ENCODE assay signal across 8 cellular contexts in genomic region chr16:68005786-68006286, GRCh38. TPM values are rescaled to one million over a fixed set of nuclear protein-coding genes. Genes with fewer than 3 reads are reported as not detected.
A peak's percentile ranks its signal among the peaks of the same experiment; 100 is the strongest.
DNase-seq lines count a peak whose midpoint lies in the region; ATAC-seq, FAIRE-seq and TF ChIP-seq lines count a peak whose summit lies in the region.

No MANE protein-coding gene starts in this region.

- peak; percentile 66 for ATAC-seq in HepG2

- intact Hi-C loops in HepG2 (cut with micrococcal nuclease; ENCODE audit: unreplicated experiment), result no loop called here

- in situ Hi-C loops in HepG2 (cut with HindIII; ENCODE audit: extremely low pct_ligation_motif_present, low pct_unique_long_range_greater_than_20kb), result no loop called here

- no TSS peak for BruUV-seq in HepG2 (replicated peaks; lab: Mats Ljungman, UMichigan)

- DNase-seq in activated T-cell treated with anti-CD3 and anti-CD28 coated beads for 1 hour (ENCODE audit: low read depth), result peak; percentile 33
- DNase-seq in activated T-cell treated with anti-CD3 and anti-CD28 coated beads for 4 hours, result no peak
- DNase-seq in amniotic epithelial cell (ENCODE audit: low read depth), result peak; percentile 63
- no peak for DNase-seq in HepG2 (ENCODE audit: low spot score)
- DNase-seq in NK-92 (lab: John Stamatoyannopoulos, UW; ENCODE audit: unreplicated experiment), result no peak
- DNase-seq in kidney glomerular epithelial cell (lab: John Stamatoyannopoulos, UW), result no peak
- no peak for DNase-seq in NCI-H2029 (lab: John Stamatoyannopoulos, UW)

- POLR2A ChIA-PET in HepG2 (lab: Yijun Ruan, JAX), result interaction anchor here (0.6 to 2.1 kb wide), 2 partner anchors 17 to 106 kb away, joined by 4 to 7 read pairs; partner anchors contain the start of genes DDX28 and DUS2

- peaks cover 0 to 9% of the 10 kb centered on the region in 2 experiments; a peak in 2 of 5 replicates for H3K27me3 ChIP-seq in HepG2 (ENCODE audit: control insufficient read depth in 1 of 2, insufficient read depth in 2 of 2, low read length in 2 of 2)

- H3K4me1 ChIP-seq in HepG2 (ENCODE audit: insufficient read depth, low read length), result peaks cover 24% of the 10 kb centered on the region
- H3K4me1 ChIP-seq in urinary bladder (ENCODE audit: insufficient read depth), result no peaks in the 10 kb centered on the region

- no peak for TF ChIP-seq EP300 in HepG2 (IDR thresholded peaks at IDR 0.05; ENCODE audit: low read depth in 2 of 2, low read length in 2 of 2)
- TF ChIP-seq EP300 in HepG2 (CRISPR knock-in tag; IDR thresholded peaks at IDR 0.05; ENCODE audit: borderline replicate concordance), result no peak

- no peaks in the 10 kb centered on the region for H3K36me3 ChIP-seq in HepG2 (replicated peaks in 1 of 2; ENCODE audit: control insufficient read depth in 1 of 2, insufficient read depth in 2 of 2, low read length in 2 of 2)
- no peaks in the 10 kb centered on the region for H3K36me3 ChIP-seq in urinary bladder (ENCODE audit: insufficient read depth)

- no peak for TF ChIP-seq CTCF in HepG2 (CRISPR knock-in tag; IDR thresholded peaks at IDR 0.05)

- H2AFZ ChIP-seq in HepG2 (ENCODE audit: low read length), result peak overlapping the region; percentile 28

- H3K4me2 ChIP-seq in HepG2 (ENCODE audit: low read depth, low read length), result peak overlapping the region; percentile 67

- H3K27ac ChIP-seq in HepG2 (ENCODE audit: extremely low read length, insufficient read depth, low read length) (no peak overlapping the region), urinary bladder (ENCODE audit: low read depth) (peak overlapping the region; percentile 80)

- no peak for TF ChIP-seq POLR2A in HepG2 (IDR thresholded peaks at IDR 0.05; ENCODE audit: insufficient read depth in 1 of 2, low read depth in 2 of 2, low read length in 2 of 2)

- TF ChIP-seq RAD21 in HepG2 (CRISPR knock-in tag; IDR thresholded peaks at IDR 0.05), result no peak

- H3K9ac ChIP-seq in HepG2 (ENCODE audit: insufficient read depth, low read depth, low read length), result peak overlapping the region; percentile 31; the same call in 1 of the 2 replicates

- H3K9me3 ChIP-seq in HepG2 (ENCODE audit: low read length), result no peaks in the 10 kb centered on the region

- WGBS in HepG2 (ENCODE audit: low lambda C conversion rate), result 5% methylated on average over 6 of the region's 6 CpGs
- 41% methylated on average over 6 of the region's 6 CpGs for WGBS in urinary bladder

- CTCF ChIA-PET in HepG2 (lab: Yijun Ruan, JAX; ENCODE audit: low intra/inter-chr PET ratio, low total read pairs), result no interaction called here

- H3K79me2 ChIP-seq in HepG2 (ENCODE audit: insufficient read depth, low read length), result no peaks in the 10 kb centered on the region

- no peak for FAIRE-seq in HepG2 (lab: Jason Lieb, UNC)

- no peaks in the 10 kb centered on the region for H4K20me1 ChIP-seq in HepG2 (ENCODE audit: insufficient read depth, low read length)

- peak overlapping the region in 2 of 3 experiments; percentile 1 to 15; a peak in 1 of 6 replicates for H3K4me3 ChIP-seq in HepG2 (replicated peaks in 1 of 3; ENCODE audit: insufficient read depth in 1 of 3, low read depth in 2 of 3, low read length in 3 of 3)
- H3K4me3 ChIP-seq in urinary bladder (ENCODE audit: low read depth, low read length), result no peak overlapping the region

RNA-seq across cellular contexts. Expression of gene DPEP2, which starts 6.6 kb away (rescaled TPM):
- total RNA-seq in HepG2 (2016; rRNA removed; fragmentation: Illumina TruSeq; extraction: Trizol) (not detected in 2 replicates), urinary bladder (2.3 TPM)
- total RNA-seq in HepG2 (2016; cell fraction: cytosol; rRNA removed; fragmentation: Illumina TruSeq; extraction: Trizol; ENCODE audit: low read depth), result not detected in 2 replicates
- total RNA-seq in HepG2 (2016; cell fraction: insoluble cytoplasmic fraction; rRNA removed; fragmentation: Illumina TruSeq; extraction: Trizol), result not detected in 2 replicates
- total RNA-seq in HepG2 (2016; cell fraction: membrane; rRNA removed; fragmentation: Illumina TruSeq; extraction: Trizol), result not detected in 2 replicates
- not detected in 2 replicates for total RNA-seq in HepG2 (2016; cell fraction: nucleus; rRNA removed; fragmentation: Illumina TruSeq; extraction: Trizol)
- polyA plus RNA-seq in HepG2 (2011; rRNA removed) (0.18 and 0.26 TPM in 2 replicates), urinary bladder (2.5 TPM)
- 0.08 and 0.27 TPM in 2 replicates for polyA plus RNA-seq in HepG2 (2011; cell fraction: cytosol; rRNA removed)
- polyA plus RNA-seq in HepG2 (2011; cell fraction: nucleus; rRNA removed), result 0.38 and 0.45 TPM in 2 replicates
- polyA plus RNA-seq in HepG2 (2012), result 0.73 TPM in 1 of 2 replicates, not detected in the other
- polyA plus RNA-seq in HepG2 (2016; cell fraction: cytosol; fragmentation: Illumina TruSeq; extraction: Trizol; ENCODE audit: low read depth), result not detected in 2 replicates
- polyA plus RNA-seq in HepG2 (2016; cell fraction: insoluble cytoplasmic fraction; fragmentation: Illumina TruSeq; extraction: Trizol; ENCODE audit: low read depth), result not detected in 2 replicates
- polyA plus RNA-seq in HepG2 (2016; cell fraction: membrane; fragmentation: Illumina TruSeq; extraction: Trizol; ENCODE audit: low read depth), result not detected in 2 replicates
- polyA plus RNA-seq in HepG2 (2016; cell fraction: nucleus; fragmentation: Illumina TruSeq; extraction: Trizol; ENCODE audit: insufficient read depth, low read depth), result not detected in 2 replicates
- 0.21 and 0.80 TPM in 2 replicates for polyA minus RNA-seq in HepG2 (2011; rRNA and poly(A)+ RNA removed; ENCODE audit: low replicate concordance)
- polyA minus RNA-seq in HepG2 (2011; cell fraction: cytosol; rRNA and poly(A)+ RNA removed), result 0.53 TPM in 1 of 2 replicates, not detected in the other
- 0.26 TPM in 1 of 2 replicates, not detected in the other for polyA minus RNA-seq in HepG2 (2011; cell fraction: nucleus; rRNA and poly(A)+ RNA removed)

RNA-seq across cellular contexts. Expression of gene DPEP2NB, which starts 9.9 kb away (rescaled TPM):
- total RNA-seq in HepG2 (2016; rRNA removed; fragmentation: Illumina TruSeq; extraction: Trizol), result not detected in 2 replicates
- total RNA-seq in HepG2 (2016; cell fraction: cytosol; rRNA removed; fragmentation: Illumina TruSeq; extraction: Trizol; ENCODE audit: low read depth), result not detected in 2 replicates
- total RNA-seq in HepG2 (2016; cell fraction: insoluble cytoplasmic fraction; rRNA removed; fragmentation: Illumina TruSeq; extraction: Trizol), result not detected in 2 replicates
- total RNA-seq in HepG2 (2016; cell fraction: membrane; rRNA removed; fragmentation: Illumina TruSeq; extraction: Trizol), result not detected in 2 replicates
- total RNA-seq in HepG2 (2016; cell fraction: nucleus; rRNA removed; fragmentation: Illumina TruSeq; extraction: Trizol), result not detected in 2 replicates
- polyA plus RNA-seq in HepG2 (2011; rRNA removed), result not detected in 2 replicates
- polyA plus RNA-seq in HepG2 (2011; cell fraction: cytosol; rRNA removed), result not detected in 2 replicates
- polyA plus RNA-seq in HepG2 (2011; cell fraction: nucleus; rRNA removed), result not detected in 2 replicates
- polyA plus RNA-seq in HepG2 (2012), result not detected in 2 replicates
- not detected in 2 replicates for polyA plus RNA-seq in HepG2 (2016; cell fraction: cytosol; fragmentation: Illumina TruSeq; extraction: Trizol; ENCODE audit: low read depth)
- not detected in 2 replicates for polyA plus RNA-seq in HepG2 (2016; cell fraction: insoluble cytoplasmic fraction; fragmentation: Illumina TruSeq; extraction: Trizol; ENCODE audit: low read depth)
- not detected in 2 replicates for polyA plus RNA-seq in HepG2 (2016; cell fraction: membrane; fragmentation: Illumina TruSeq; extraction: Trizol; ENCODE audit: low read depth)
- not detected in 2 replicates for polyA plus RNA-seq in HepG2 (2016; cell fraction: nucleus; fragmentation: Illumina TruSeq; extraction: Trizol; ENCODE audit: insufficient read depth, low read depth)
- polyA minus RNA-seq in HepG2 (2011; rRNA and poly(A)+ RNA removed; ENCODE audit: low replicate concordance), result not detected in 2 replicates
- polyA minus RNA-seq in HepG2 (2011; cell fraction: cytosol; rRNA and poly(A)+ RNA removed), result not detected in 2 replicates
- not detected in 2 replicates for polyA minus RNA-seq in HepG2 (2011; cell fraction: nucleus; rRNA and poly(A)+ RNA removed)
- not detected for total RNA-seq in urinary bladder
- polyA plus RNA-seq in urinary bladder, result not detected

RNA-seq across cellular contexts. Expression of gene DDX28, which starts 17.2 kb away (rescaled TPM):
- 16.4 and 18.4 TPM in 2 replicates for total RNA-seq in HepG2 (2016; rRNA removed; fragmentation: Illumina TruSeq; extraction: Trizol)
- total RNA-seq in HepG2 (2016; cell fraction: cytosol; rRNA removed; fragmentation: Illumina TruSeq; extraction: Trizol; ENCODE audit: low read depth), result 2.8 and 3.0 TPM in 2 replicates
- total RNA-seq in HepG2 (2016; cell fraction: insoluble cytoplasmic fraction; rRNA removed; fragmentation: Illumina TruSeq; extraction: Trizol), result 16.5 and 18.2 TPM in 2 replicates
- 5.7 and 7.5 TPM in 2 replicates for total RNA-seq in HepG2 (2016; cell fraction: membrane; rRNA removed; fragmentation: Illumina TruSeq; extraction: Trizol)
- total RNA-seq in HepG2 (2016; cell fraction: nucleus; rRNA removed; fragmentation: Illumina TruSeq; extraction: Trizol), result 11.7 and 13.6 TPM in 2 replicates
- polyA plus RNA-seq in HepG2 (2011; rRNA removed), result 13.6 and 14.1 TPM in 2 replicates
- polyA plus RNA-seq in HepG2 (2011; cell fraction: cytosol; rRNA removed), result 12.4 and 15.6 TPM in 2 replicates
- polyA plus RNA-seq in HepG2 (2011; cell fraction: nucleus; rRNA removed), result 8.7 and 9.9 TPM in 2 replicates
- polyA plus RNA-seq in HepG2 (2012), result 6.3 and 6.8 TPM in 2 replicates
- 1.2 and 1.6 TPM in 2 replicates for polyA plus RNA-seq in HepG2 (2016; cell fraction: cytosol; fragmentation: Illumina TruSeq; extraction: Trizol; ENCODE audit: low read depth)
- polyA plus RNA-seq in HepG2 (2016; cell fraction: insoluble cytoplasmic fraction; fragmentation: Illumina TruSeq; extraction: Trizol; ENCODE audit: low read depth), result 14.5 and 16.0 TPM in 2 replicates
- 2.6 and 3.1 TPM in 2 replicates for polyA plus RNA-seq in HepG2 (2016; cell fraction: membrane; fragmentation: Illumina TruSeq; extraction: Trizol; ENCODE audit: low read depth)
- 13.9 and 15.5 TPM in 2 replicates for polyA plus RNA-seq in HepG2 (2016; cell fraction: nucleus; fragmentation: Illumina TruSeq; extraction: Trizol; ENCODE audit: insufficient read depth, low read depth)
- 19.4 and 28.5 TPM in 2 replicates for polyA minus RNA-seq in HepG2 (2011; rRNA and poly(A)+ RNA removed; ENCODE audit: low replicate concordance)
- 7.2 and 10.0 TPM in 2 replicates for polyA minus RNA-seq in HepG2 (2011; cell fraction: cytosol; rRNA and poly(A)+ RNA removed)
- polyA minus RNA-seq in HepG2 (2011; cell fraction: nucleus; rRNA and poly(A)+ RNA removed), result 18.2 and 19.9 TPM in 2 replicates
- total RNA-seq in urinary bladder, result 6.4 TPM
- 11.5 TPM for polyA plus RNA-seq in urinary bladder

RNA-seq across cellular contexts. Expression of gene DUS2, which starts 17.2 kb away (rescaled TPM):
- 25.1 and 25.9 TPM in 2 replicates for total RNA-seq in HepG2 (2016; rRNA removed; fragmentation: Illumina TruSeq; extraction: Trizol)
- total RNA-seq in HepG2 (2016; cell fraction: cytosol; rRNA removed; fragmentation: Illumina TruSeq; extraction: Trizol; ENCODE audit: low read depth), result 11.4 and 13.4 TPM in 2 replicates
- 26.9 and 27.5 TPM in 2 replicates for total RNA-seq in HepG2 (2016; cell fraction: insoluble cytoplasmic fraction; rRNA removed; fragmentation: Illumina TruSeq; extraction: Trizol)
- total RNA-seq in HepG2 (2016; cell fraction: membrane; rRNA removed; fragmentation: Illumina TruSeq; extraction: Trizol), result 8.8 and 9.5 TPM in 2 replicates
- 20.8 and 22.6 TPM in 2 replicates for total RNA-seq in HepG2 (2016; cell fraction: nucleus; rRNA removed; fragmentation: Illumina TruSeq; extraction: Trizol)
- polyA plus RNA-seq in HepG2 (2011; rRNA removed), result 17.8 and 22.6 TPM in 2 replicates
- 18.3 and 19.9 TPM in 2 replicates for polyA plus RNA-seq in HepG2 (2011; cell fraction: cytosol; rRNA removed)
- polyA plus RNA-seq in HepG2 (2011; cell fraction: nucleus; rRNA removed), result 73.1 and 73.7 TPM in 2 replicates
- 17.0 and 17.7 TPM in 2 replicates for polyA plus RNA-seq in HepG2 (2012)
- polyA plus RNA-seq in HepG2 (2016; cell fraction: cytosol; fragmentation: Illumina TruSeq; extraction: Trizol; ENCODE audit: low read depth), result 1.7 and 1.8 TPM in 2 replicates
- polyA plus RNA-seq in HepG2 (2016; cell fraction: insoluble cytoplasmic fraction; fragmentation: Illumina TruSeq; extraction: Trizol; ENCODE audit: low read depth), result 14.5 and 16.7 TPM in 2 replicates
- 2.5 and 3.7 TPM in 2 replicates for polyA plus RNA-seq in HepG2 (2016; cell fraction: membrane; fragmentation: Illumina TruSeq; extraction: Trizol; ENCODE audit: low read depth)
- polyA plus RNA-seq in HepG2 (2016; cell fraction: nucleus; fragmentation: Illumina TruSeq; extraction: Trizol; ENCODE audit: insufficient read depth, low read depth), result 30.5 and 31.8 TPM in 2 replicates
- polyA minus RNA-seq in HepG2 (2011; rRNA and poly(A)+ RNA removed; ENCODE audit: low replicate concordance), result 36.7 and 47.6 TPM in 2 replicates
- polyA minus RNA-seq in HepG2 (2011; cell fraction: cytosol; rRNA and poly(A)+ RNA removed), result 9.6 and 11.9 TPM in 2 replicates
- 34.6 and 41.8 TPM in 2 replicates for polyA minus RNA-seq in HepG2 (2011; cell fraction: nucleus; rRNA and poly(A)+ RNA removed)
- 14.7 TPM for total RNA-seq in urinary bladder
- polyA plus RNA-seq in urinary bladder, result 8.5 TPM

RNA-seq across cellular contexts. Expression of gene DPEP3, which starts 25.5 kb away (rescaled TPM):
- total RNA-seq in HepG2 (2016; rRNA removed; fragmentation: Illumina TruSeq; extraction: Trizol), result not detected in 2 replicates
- total RNA-seq in HepG2 (2016; cell fraction: cytosol; rRNA removed; fragmentation: Illumina TruSeq; extraction: Trizol; ENCODE audit: low read depth), result not detected in 2 replicates
- not detected in 2 replicates for total RNA-seq in HepG2 (2016; cell fraction: insoluble cytoplasmic fraction; rRNA removed; fragmentation: Illumina TruSeq; extraction: Trizol)
- total RNA-seq in HepG2 (2016; cell fraction: membrane; rRNA removed; fragmentation: Illumina TruSeq; extraction: Trizol), result not detected in 2 replicates
- total RNA-seq in HepG2 (2016; cell fraction: nucleus; rRNA removed; fragmentation: Illumina TruSeq; extraction: Trizol), result not detected in 2 replicates
- polyA plus RNA-seq in HepG2 (2011; rRNA removed), result not detected in 2 replicates
- not detected in 2 replicates for polyA plus RNA-seq in HepG2 (2011; cell fraction: cytosol; rRNA removed)
- not detected in 2 replicates for polyA plus RNA-seq in HepG2 (2011; cell fraction: nucleus; rRNA removed)
- polyA plus RNA-seq in HepG2 (2012), result not detected in 2 replicates
- not detected in 2 replicates for polyA plus RNA-seq in HepG2 (2016; cell fraction: cytosol; fragmentation: Illumina TruSeq; extraction: Trizol; ENCODE audit: low read depth)
- not detected in 2 replicates for polyA plus RNA-seq in HepG2 (2016; cell fraction: insoluble cytoplasmic fraction; fragmentation: Illumina TruSeq; extraction: Trizol; ENCODE audit: low read depth)
- not detected in 2 replicates for polyA plus RNA-seq in HepG2 (2016; cell fraction: membrane; fragmentation: Illumina TruSeq; extraction: Trizol; ENCODE audit: low read depth)
- not detected in 2 replicates for polyA plus RNA-seq in HepG2 (2016; cell fraction: nucleus; fragmentation: Illumina TruSeq; extraction: Trizol; ENCODE audit: insufficient read depth, low read depth)
- not detected in 2 replicates for polyA minus RNA-seq in HepG2 (2011; rRNA and poly(A)+ RNA removed; ENCODE audit: low replicate concordance)
- not detected in 2 replicates for polyA minus RNA-seq in HepG2 (2011; cell fraction: cytosol; rRNA and poly(A)+ RNA removed)
- polyA minus RNA-seq in HepG2 (2011; cell fraction: nucleus; rRNA and poly(A)+ RNA removed), result not detected in 2 replicates
- total RNA-seq in urinary bladder, result not detected
- polyA plus RNA-seq in urinary bladder, result 0.09 TPM

Comparison
In these comparisons a context has a peak if more than half of its experiments do, and no peak if none do; other contexts are left out.
1. DNase-seq: peak in activated T-cell treated with anti-CD3 and anti-CD28 coated beads for 1 hour (single experiment) and amniotic epithelial cell (single experiment); none in activated T-cell treated with anti-CD3 and anti-CD28 coated beads for 4 hours (single experiment), HepG2 (single experiment), NK-92 (single experiment), kidney glomerular epithelial cell (single experiment) and NCI-H2029 (single experiment).